9 cellular contexts compared by ENCODE assay signal in genomic region chr15:92958105-92958504, GRCh38. TPM values are rescaled to one million over a fixed set of nuclear protein-coding genes. Genes with fewer than 3 reads are reported as not detected.
DNase-seq lines count a peak whose midpoint lies in the region; ATAC-seq and TF ChIP-seq lines count a peak whose summit lies in the region.
"Had no signal": no experiment of that assay in that cellular context is flagged by ENCODE, and none has a peak within 500 bp of the region (broad histone marks: within the 10 kb centered on the region; RNA-seq: fewer than 3 reads in every experiment).

No MANE protein-coding gene starts in this region.

- peak overlapping the region; percentile 56 to 66 for H3K27ac Mint-ChIP-seq in natural killer cell
- peak overlapping the region; percentile 31 for H3K27ac Mint-ChIP-seq in stimulated activated naive B cell treated with anti-CD40 and anti-IgM and Interleukin-4, amounts not matched to agents 10 μg/mL and 1 μg/mL and 100 μg/mL, for 72 hours

- intact Hi-C loops in natural killer cell (cut with micrococcal nuclease), result no loop called here

- no peak overlapping the region for H3K4me3 Mint-ChIP-seq in natural killer cell
- no peak overlapping the region for H3K4me3 Mint-ChIP-seq in stimulated activated naive B cell treated with anti-CD40 and anti-IgM and Interleukin-4, amounts not matched to agents 10 μg/mL and 1 μg/mL and 100 μg/mL, for 72 hours

- no peak for TF ChIP-seq CTCF in natural killer cell (IDR thresholded peaks at IDR 0.05)

- no peaks in the 10 kb centered on the region for H3K27me3 Mint-ChIP-seq in natural killer cell (ENCODE audit: low read depth in 2 of 2)
- no peaks in the 10 kb centered on the region for H3K27me3 Mint-ChIP-seq in stimulated activated naive B cell treated with anti-CD40 and anti-IgM and Interleukin-4, amounts not matched to agents 10 μg/mL and 1 μg/mL and 100 μg/mL, for 72 hours

- H3K9me3 Mint-ChIP-seq in natural killer cell, result no peaks in the 10 kb centered on the region
- no peaks in the 10 kb centered on the region for H3K9me3 Mint-ChIP-seq in stimulated activated naive B cell treated with anti-CD40 and anti-IgM and Interleukin-4, amounts not matched to agents 10 μg/mL and 1 μg/mL and 100 μg/mL, for 72 hours

- DNase-seq in activated gamma-delta T cell treated with Interleukin-2 at 50 U/mL for 16 hours, result peak; percentile 23
- DNase-seq in activated gamma-delta T cell (lab: John Stamatoyannopoulos, UW), result no peak
- DNase-seq in activated gamma-delta T cell treated with anti-CD3 and anti-CD28 coated beads, Interleukin-2, amount 50 U/mL, for 16 hours (ENCODE audit: low read depth), result peak; percentile 35
- DNase-seq in natural killer cell, result no peak
- DNase-seq in stimulated activated naive B cell treated with anti-CD40 and anti-IgM and Interleukin-4, amounts not matched to agents 10 μg/mL and 1 μg/mL and 100 μg/mL, for 72 hours, result no peak
- DNase-seq in medulla oblongata (ENCODE audit: extremely low spot score), result no peak
- DNase-seq in NCI-H2081 (lab: John Stamatoyannopoulos, UW), result no peak
- DNase-seq in kidney glomerular epithelial cell (lab: John Stamatoyannopoulos, UW), result no peak
- DNase-seq: ACHN had no signal

- peaks cover 19 to 37% of the 10 kb centered on the region in 2 donors for H3K4me1 Mint-ChIP-seq in natural killer cell
- H3K4me1 Mint-ChIP-seq in stimulated activated naive B cell treated with anti-CD40 and anti-IgM and Interleukin-4, amounts not matched to agents 10 μg/mL and 1 μg/mL and 100 μg/mL, for 72 hours, result peaks cover 12 to 31% of the 10 kb centered on the region in 2 donors

- H3K36me3 Mint-ChIP-seq in natural killer cell, result peaks cover 17% of the 10 kb centered on the region
- H3K36me3 Mint-ChIP-seq in stimulated activated naive B cell treated with anti-CD40 and anti-IgM and Interleukin-4, amounts not matched to agents 10 μg/mL and 1 μg/mL and 100 μg/mL, for 72 hours, result peaks cover 41 to 65% of the 10 kb centered on the region in 2 donors

- peak; percentile 32 to 68 (median 44) for ATAC-seq in natural killer cell
- ATAC-seq in stimulated activated naive B cell treated with anti-CD40 and anti-IgM and Interleukin-4, amounts not matched to agents 10 μg/mL and 1 μg/mL and 100 μg/mL, for 72 hours (replicated peaks), result no peak

RNA-seq across cellular contexts. Expression of gene CHD2, which starts 58.0 kb away (rescaled TPM):
- total RNA-seq in natural killer cell, result 100 to 1,000 TPM; 418 to 449 (median 441) TPM

Comparison
In these comparisons a context has a peak if more than half of its experiments do, and no peak if none do; other contexts are left out.
1. DNase-seq: peak in activated gamma-delta T cell treated with Interleukin-2 at 50 U/mL for 16 hours (single experiment) and activated gamma-delta T cell treated with anti-CD3 and anti-CD28 coated beads, Interleukin-2, amount 50 U/mL, for 16 hours (single experiment); none in activated gamma-delta T cell (single experiment), natural killer cell (single experiment), stimulated activated naive B cell treated with anti-CD40 and anti-IgM and Interleukin-4, amounts not matched to agents 10 μg/mL and 1 μg/mL and 100 μg/mL, for 72 hours (single experiment), medulla oblongata (single experiment), NCI-H2081 (0 of 2) and kidney glomerular epithelial cell (single experiment).
2. ATAC-seq: peak in natural killer cell (3 of 3); none in stimulated activated naive B cell treated with anti-CD40 and anti-IgM and Interleukin-4, amounts not matched to agents 10 μg/mL and 1 μg/mL and 100 μg/mL, for 72 hours (0 of 2).